In the genomic region with DNA sequence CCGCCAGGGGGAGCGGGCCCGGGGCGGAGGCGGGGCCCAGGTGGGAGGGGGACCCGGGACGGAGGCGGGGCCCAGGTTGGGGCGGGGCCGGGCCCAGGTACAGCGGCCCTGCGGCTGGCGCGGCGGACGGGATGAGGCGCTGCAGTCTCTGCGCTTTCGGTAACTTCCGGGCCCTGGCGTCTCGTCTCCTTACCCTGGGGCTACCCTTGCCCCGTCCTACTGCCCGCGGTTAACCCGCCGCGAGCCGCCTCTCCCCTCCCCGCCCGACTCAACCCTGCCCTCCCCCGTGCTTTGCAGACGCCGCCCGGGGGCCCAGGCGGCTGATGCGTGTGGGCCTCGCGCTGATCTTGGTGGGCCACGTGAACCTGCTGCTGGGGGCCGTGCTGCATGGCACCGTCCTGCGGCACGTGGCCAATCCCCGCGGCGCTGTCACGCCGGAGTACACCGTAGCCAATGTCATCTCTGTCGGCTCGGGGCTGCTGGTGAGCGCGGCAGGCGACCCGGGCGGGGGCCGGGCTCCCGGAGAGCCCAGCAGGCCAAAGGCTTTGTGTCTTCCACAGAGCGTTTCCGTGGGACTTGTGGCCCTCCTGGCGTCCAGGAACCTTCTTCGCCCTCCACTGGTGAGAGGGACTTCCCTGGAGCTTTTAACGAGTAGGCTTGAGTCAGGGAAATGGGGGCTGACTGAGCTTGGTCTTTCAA, we compare ENCODE assay signal across 8 cellular contexts. TPM values are rescaled to one million over a fixed set of nuclear protein-coding genes. Genes with fewer than 3 reads are reported as not detected.
DNase-seq lines count a peak whose midpoint lies in the region; ATAC-seq and TF ChIP-seq lines count a peak whose summit lies in the region.

KRTCAP3 (plus strand) TSS at position 100 of the 699 bp plus-strand sequence; CDS start at position 132, 32 bp downstream.

- no peak within 1 kb of the TSS for H3K4me3 Mint-ChIP-seq in activated CD8-positive, alpha-beta memory T cell treated with anti-CD3 and anti-CD28 coated beads, Interleukin-2, amount 10 ng/mL, durations not matched to agents 7 days and 5 days
- peak within 1 kb of the TSS; percentile 18 for H3K4me3 Mint-ChIP-seq in glutamatergic neuron (ENCODE audit: unreplicated experiment)

- H3K9me3 ChIP-seq in SK-N-SH (no peaks in the 10 kb centered on the region), psoas muscle (no peaks in the 10 kb centered on the region)

- no peak within 1 kb of the TSS for H3K4me3 ChIP-seq in SK-N-SH (ENCODE audit: low read depth in 2 of 2, low read length in 1 of 2)
- H3K4me3 ChIP-seq in psoas muscle, result peak within 1 kb of the TSS; percentile 11

- POLR2A ChIA-PET in SK-N-SH (lab: Yijun Ruan, JAX), result interaction anchor here (1.4 kb wide), 1 partner anchor 12 kb away, joined by 5 read pairs; no protein-coding TSS in a partner anchor

- H3K4me1 Mint-ChIP-seq in activated CD8-positive, alpha-beta memory T cell treated with anti-CD3 and anti-CD28 coated beads, Interleukin-2, amount 10 ng/mL, durations not matched to agents 7 days and 5 days, result peaks cover 6% of the 10 kb centered on the region
- no peaks in the 10 kb centered on the region for H3K4me1 Mint-ChIP-seq in glutamatergic neuron (ENCODE audit: low read depth, unreplicated experiment)

- H3K4me1 ChIP-seq in SK-N-SH (ENCODE audit: control insufficient read depth in 1 of 2, insufficient read depth in 2 of 2, low read depth in 1 of 2, low read length in 1 of 2) (no peaks in the 10 kb centered on the region), psoas muscle (peaks cover 15% of the 10 kb centered on the region)

- H3K36me3 ChIP-seq in SK-N-SH (replicated peaks in 1 of 2; ENCODE audit: control insufficient read depth in 1 of 2, insufficient read depth in 2 of 2, low read length in 1 of 2), result peaks cover 27 to 54% of the 10 kb centered on the region in 2 experiments
- peaks cover 8 to 78% of the 10 kb centered on the region in 2 donors for H3K36me3 ChIP-seq in psoas muscle (ENCODE audit: insufficient read depth in 1 of 2, low read depth in 1 of 2)

- no peak within 1 kb of the TSS for H3K27ac Mint-ChIP-seq in activated CD8-positive, alpha-beta memory T cell treated with anti-CD3 and anti-CD28 coated beads, Interleukin-2, amount 10 ng/mL, durations not matched to agents 7 days and 5 days
- H3K27ac Mint-ChIP-seq in glutamatergic neuron (ENCODE audit: unreplicated experiment), result peak within 1 kb of the TSS; percentile 43

- no peak within 1 kb of the TSS for H3K4me2 ChIP-seq in SK-N-SH

- H3K9ac ChIP-seq in SK-N-SH, result no peak within 1 kb of the TSS

- no peak for TF ChIP-seq EP300 in SK-N-SH (IDR thresholded peaks at IDR 0.05; ENCODE audit: borderline replicate concordance in 1 of 2, low read depth in 1 of 2, low read length in 1 of 2)

- H4K20me1 ChIP-seq in SK-N-SH (ENCODE audit: insufficient read depth), result no peaks in the 10 kb centered on the region

- no peaks in the 10 kb centered on the region for H3K9me3 Mint-ChIP-seq in activated CD8-positive, alpha-beta memory T cell treated with anti-CD3 and anti-CD28 coated beads, Interleukin-2, amount 10 ng/mL, durations not matched to agents 7 days and 5 days (ENCODE audit: low read depth)
- peaks cover 4% of the 10 kb centered on the region for H3K9me3 Mint-ChIP-seq in glutamatergic neuron (ENCODE audit: unreplicated experiment)

- DNase-seq in SK-N-SH, result peak; percentile 58
- DNase-seq in activated CD8-positive, alpha-beta memory T cell treated with anti-CD3 and anti-CD28 coated beads, Interleukin-2, amount 10 ng/mL, durations not matched to agents 7 days and 5 days, result peak; percentile 47
- peak; percentile 36 for DNase-seq in glutamatergic neuron
- DNase-seq in psoas muscle, result peak; percentile 21 to 57
- DNase-seq in mesenteric fat pad (ENCODE audit: low spot score), result no peak

- peaks cover 30% of the 10 kb centered on the region for H3K36me3 Mint-ChIP-seq in activated CD8-positive, alpha-beta memory T cell treated with anti-CD3 and anti-CD28 coated beads, Interleukin-2, amount 10 ng/mL, durations not matched to agents 7 days and 5 days
- peaks cover 10% of the 10 kb centered on the region for H3K36me3 Mint-ChIP-seq in glutamatergic neuron (ENCODE audit: unreplicated experiment)

- intact Hi-C loops in psoas muscle (cut with DNase I), result no loop called here

- H3K9me2 ChIP-seq in SK-N-SH, result no peaks in the 10 kb centered on the region

- no peak for TF ChIP-seq CTCF in SK-N-SH (IDR thresholded peaks at IDR 0.05)
- peak; percentile 56 for TF ChIP-seq CTCF in glutamatergic neuron (IDR thresholded peaks at IDR 0.05; ENCODE audit: partially characterized antibody, unreplicated experiment)
- TF ChIP-seq CTCF in psoas muscle (IDR thresholded peaks at IDR 0.05), result no peak

- H2AFZ ChIP-seq in SK-N-SH (ENCODE audit: low read depth), result no peak within 1 kb of the TSS

- H3K27me3 Mint-ChIP-seq in activated CD8-positive, alpha-beta memory T cell treated with anti-CD3 and anti-CD28 coated beads, Interleukin-2, amount 10 ng/mL, durations not matched to agents 7 days and 5 days, result no peaks in the 10 kb centered on the region
- peaks cover 2% of the 10 kb centered on the region for H3K27me3 Mint-ChIP-seq in glutamatergic neuron (ENCODE audit: unreplicated experiment)

- H3K27me3 ChIP-seq in SK-N-SH (ENCODE audit: insufficient read depth), result no peaks in the 10 kb centered on the region
- H3K27me3 ChIP-seq in psoas muscle (ENCODE audit: insufficient read depth in 3 of 3, low read length in 2 of 3), result no peaks in the 10 kb centered on the region

- no peaks in the 10 kb centered on the region for H3K79me2 ChIP-seq in SK-N-SH (ENCODE audit: insufficient read depth)

- peaks cover 13% of the 10 kb centered on the region for H3F3A ChIP-seq in SK-N-SH (replicated peaks; ENCODE audit: insufficient read depth)

- TF ChIP-seq RAD21 in SK-N-SH (IDR thresholded peaks at IDR 0.05; ENCODE audit: low read length), result no peak

- CTCF ChIA-PET in SK-N-SH (lab: Yijun Ruan, JAX), result interaction anchor here (0.9 to 5.0 kb wide), 4 partner anchors 8 to 190 kb away, joined by 3 to 31 read pairs (median 4); partner anchors contain the start of gene NRBP1
- CTCF ChIA-PET in activated CD8-positive, alpha-beta memory T cell treated with anti-CD3 and anti-CD28 coated beads, Interleukin-2, amount 10 ng/mL, durations not matched to agents 7 days and 5 days (lab: Charles Lee), result no interaction called here

- H3K27ac ChIP-seq in SK-N-SH (ENCODE audit: low read depth in 2 of 2, low read length in 1 of 2) (no peak within 1 kb of the TSS; a peak in 1 of 4 replicates), psoas muscle (peak within 1 kb of the TSS; percentile 77)

- 96% methylated on average over 64 of the region's 64 CpGs for WGBS in SK-N-SH (ENCODE audit: low lambda C conversion rate)
- WGBS in psoas muscle, 3 donors, result 24 to 33% (median 26%) methylated on average over 49 to 64 of the region's 64 CpGs

- ATAC-seq in SK-N-SH treated with all-trans-retinoic acid at 6 μM for 48 hours (no peak; the same call in 2 of the 3 replicates), psoas muscle (peak; percentile 47 to 69 (median 54)), HG03139 (IDR thresholded peaks at IDR 0.05; ENCODE audit: unreplicated experiment) (no peak), GM19351 (IDR thresholded peaks at IDR 0.05; ENCODE audit: unreplicated experiment) (no peak)
- ATAC-seq in activated CD8-positive, alpha-beta memory T cell treated with anti-CD3 and anti-CD28 coated beads, Interleukin-2, amount 10 ng/mL, durations not matched to agents 7 days and 5 days, result peak; percentile 74

TF ChIP-seq in SK-N-SH, 30 proteins besides CTCF, POLR2A, EP300 and RAD21 (continues in another document):
- no peak for TF ChIP-seq FOXM1 (IDR thresholded peaks at IDR 0.05; ENCODE audit: low read depth)
- TF ChIP-seq PBX3 (IDR thresholded peaks at IDR 0.05), result no peak
- no peak for TF ChIP-seq EZH2phosphoT487 (IDR thresholded peaks at IDR 0.05; ENCODE audit: borderline replicate concordance, low read depth)
- no peak for TF ChIP-seq MXI1 (IDR thresholded peaks at IDR 0.05; ENCODE audit: low read depth, low read length)

TF ChIP-seq in SK-N-SH treated with all-trans-retinoic acid at 6 μM for 48 hours, 23 proteins besides CTCF, POLR2A, EP300 and RAD21 (continues in another document):
- TF ChIP-seq, protein P1, sequence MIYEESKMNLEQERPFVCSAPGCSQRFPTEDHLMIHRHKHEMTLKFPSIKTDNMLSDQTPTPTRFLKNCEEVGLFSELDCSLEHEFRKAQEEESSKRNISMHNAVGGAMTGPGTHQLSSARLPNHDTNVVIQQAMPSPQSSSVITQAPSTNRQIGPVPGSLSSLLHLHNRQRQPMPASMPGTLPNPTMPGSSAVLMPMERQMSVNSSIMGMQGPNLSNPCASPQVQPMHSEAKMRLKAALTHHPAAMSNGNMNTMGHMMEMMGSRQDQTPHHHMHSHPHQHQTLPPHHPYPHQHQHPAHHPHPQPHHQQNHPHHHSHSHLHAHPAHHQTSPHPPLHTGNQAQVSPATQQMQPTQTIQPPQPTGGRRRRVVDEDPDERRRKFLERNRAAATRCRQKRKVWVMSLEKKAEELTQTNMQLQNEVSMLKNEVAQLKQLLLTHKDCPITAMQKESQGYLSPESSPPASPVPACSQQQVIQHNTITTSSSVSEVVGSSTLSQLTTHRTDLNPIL (CRISPR knock-in tag; IDR thresholded peaks at IDR 0.05; ENCODE audit: low read depth), result no peak
- TF ChIP-seq, protein P2, sequence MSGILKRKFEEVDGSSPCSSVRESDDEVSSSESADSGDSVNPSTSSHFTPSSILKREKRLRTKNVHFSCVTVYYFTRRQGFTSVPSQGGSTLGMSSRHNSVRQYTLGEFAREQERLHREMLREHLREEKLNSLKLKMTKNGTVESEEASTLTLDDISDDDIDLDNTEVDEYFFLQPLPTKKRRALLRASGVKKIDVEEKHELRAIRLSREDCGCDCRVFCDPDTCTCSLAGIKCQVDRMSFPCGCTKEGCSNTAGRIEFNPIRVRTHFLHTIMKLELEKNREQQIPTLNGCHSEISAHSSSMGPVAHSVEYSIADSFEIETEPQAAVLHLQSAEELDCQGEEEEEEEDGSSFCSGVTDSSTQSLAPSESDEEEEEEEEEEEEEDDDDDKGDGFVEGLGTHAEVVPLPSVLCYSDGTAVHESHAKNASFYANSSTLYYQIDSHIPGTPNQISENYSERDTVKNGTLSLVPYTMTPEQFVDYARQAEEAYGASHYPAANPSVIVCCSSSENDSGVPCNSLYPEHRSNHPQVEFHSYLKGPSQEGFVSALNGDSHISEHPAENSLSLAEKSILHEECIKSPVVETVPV (CRISPR knock-in tag; IDR thresholded peaks at IDR 0.05), result no peak
- TF ChIP-seq ZFP3 (CRISPR knock-in tag; IDR thresholded peaks at IDR 0.05), result no peak
- TF ChIP-seq ESRRG (CRISPR knock-in tag; IDR thresholded peaks at IDR 0.05), result no peak
- no peak for TF ChIP-seq SNAI2 (CRISPR knock-in tag; IDR thresholded peaks at IDR 0.05)
- no peak for TF ChIP-seq GLIS3 (CRISPR knock-in tag; IDR thresholded peaks at IDR 0.05)
- TF ChIP-seq RARB (CRISPR knock-in tag; IDR thresholded peaks at IDR 0.05), result no peak

RNA-seq across cellular contexts. Expression of gene KRTCAP3, which starts in this region (rescaled TPM):
- polyA plus RNA-seq in SK-N-SH (2012; rRNA removed), result 3.6 and 4.1 TPM in 2 replicates
- 0.92 and 1.1 TPM in 2 replicates for polyA plus RNA-seq in SK-N-SH (2012; cell fraction: cytosol; rRNA removed)
- 18.2 TPM in 2 replicates for polyA plus RNA-seq in SK-N-SH (2012; cell fraction: nucleus; rRNA removed)
- 1 to 10 TPM; 4.5 to 6.4 TPM for total RNA-seq in activated CD8-positive, alpha-beta memory T cell treated with anti-CD3 and anti-CD28 coated beads, Interleukin-2, amount 10 ng/mL, durations not matched to agents 7 days and 5 days
- 4.2 TPM for total RNA-seq in glutamatergic neuron (ENCODE audit: unreplicated experiment)
- total RNA-seq in psoas muscle, result 1 to 10 TPM in 3 of 4 donors, not detected in 1; 1.5 to 2.2 (median 1.7) TPM
- polyA plus RNA-seq in psoas muscle, result 1 to 10 TPM in 1 of 3 donors, under 1 TPM in 2; 0.26 to 1.7 (median 0.39) TPM
- total RNA-seq in mesenteric fat pad, result 0.48 TPM

Comparison
In these comparisons a context has a peak if more than half of its experiments do, and no peak if none do; other contexts are left out.
1. ATAC-seq: peak in activated CD8-positive, alpha-beta memory T cell treated with anti-CD3 and anti-CD28 coated beads, Interleukin-2, amount 10 ng/mL, durations not matched to agents 7 days and 5 days (single experiment) and psoas muscle (4 of 4); none in SK-N-SH treated with all-trans-retinoic acid at 6 μM for 48 hours (single experiment), HG03139 (single experiment) and GM19351 (single experiment).